23 cellular contexts compared by ENCODE assay signal in the genomic region with DNA sequence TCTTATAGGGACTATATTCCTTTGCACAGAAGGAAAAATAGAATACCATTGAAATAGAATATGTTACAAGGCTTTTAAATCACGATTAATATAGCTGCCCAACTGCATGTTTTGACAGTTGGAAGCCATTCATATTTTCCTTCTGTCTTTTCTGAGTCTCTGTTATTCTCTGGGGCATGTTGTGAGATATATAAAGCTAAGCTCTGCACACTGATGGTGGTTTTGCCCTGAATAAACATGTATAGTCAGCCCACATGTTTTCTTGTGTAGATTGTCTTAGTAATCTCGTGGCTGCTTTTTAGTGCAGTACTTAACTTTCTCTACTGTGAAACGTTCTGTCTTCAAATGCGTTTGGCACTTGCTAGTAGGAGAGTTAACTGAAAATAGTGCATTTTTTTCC.
A peak's percentile ranks its signal among the peaks of the same experiment; 100 is the strongest.
DNase-seq lines count a peak whose midpoint lies in the region; FAIRE-seq and TF ChIP-seq lines count a peak whose summit lies in the region.
"Had no signal": no experiment of that assay in that cellular context is flagged by ENCODE, and none has a peak within 500 bp of the region (broad histone marks: within the 10 kb centered on the region; RNA-seq: fewer than 3 reads in every experiment).

No MANE protein-coding gene starts in this region.

- H2AFZ ChIP-seq in astrocyte (ENCODE audit: low read depth, low read length), result no peak overlapping the region

- no peaks in the 10 kb centered on the region for H3K79me2 ChIP-seq in astrocyte (ENCODE audit: insufficient read depth, low read length)

- H3K36me3 ChIP-seq in astrocyte (ENCODE audit: insufficient read depth, low read length), result no peaks in the 10 kb centered on the region
- H3K36me3 ChIP-seq: MG63, SJCRH30 had no signal

- peaks cover 2% of the 10 kb centered on the region for H3K4me1 Mint-ChIP-seq in astrocyte (ENCODE audit: low read depth, unreplicated experiment)
- H3K4me1 Mint-ChIP-seq: B cell had no signal

- no peak overlapping the region for H3K4me3 ChIP-seq in astrocyte (ENCODE audit: insufficient read depth, low read depth, low read length)
- H3K4me3 ChIP-seq: GM12878, MG63, SJCRH30 had no signal

- no peak overlapping the region for H3K4me2 ChIP-seq in astrocyte (ENCODE audit: low read length)

- H3K4me3 Mint-ChIP-seq in astrocyte (ENCODE audit: unreplicated experiment), result no peak overlapping the region
- H3K4me3 Mint-ChIP-seq: B cell; CD4-positive, alpha-beta T cell had no signal

- H3K36me3 Mint-ChIP-seq in astrocyte (ENCODE audit: low read depth, unreplicated experiment), result no peaks in the 10 kb centered on the region

- no peak overlapping the region for H3K27ac Mint-ChIP-seq in astrocyte (ENCODE audit: unreplicated experiment)
- H3K27ac Mint-ChIP-seq: B cell; CD4-positive, alpha-beta T cell had no signal

- no peaks in the 10 kb centered on the region for H3K4me1 ChIP-seq in astrocyte (ENCODE audit: insufficient read depth, low read length)
- H3K4me1 ChIP-seq: Caco-2, SJCRH30 had no signal

- H3K27me3 Mint-ChIP-seq in astrocyte (ENCODE audit: low read depth, unreplicated experiment), result no peaks in the 10 kb centered on the region
- H3K27me3 Mint-ChIP-seq: CD4-positive, alpha-beta T cell had no signal

- no peak for TF ChIP-seq CTCF in astrocyte (IDR thresholded peaks at IDR 0.05; ENCODE audit: insufficient read depth, low read depth, low read length)

- peak; percentile 8 for DNase-seq in ELR (ENCODE audit: low read depth)
- DNase-seq in astrocyte (ENCODE audit: low read depth), result peak; percentile 3
- DNase-seq in inferior parietal cortex (ENCODE audit: extremely low spot score), result peak; percentile 6
- DNase-seq in stromal cell of bone marrow (ENCODE audit: low read depth), result peak; percentile 20
- no peak for DNase-seq in middle frontal gyrus (ENCODE audit: extremely low spot score, low spot score)
- DNase-seq in CD1c-positive myeloid dendritic cell (ENCODE audit: extremely low spot score), result no peak
- DNase-seq in NCI-H187 (lab: John Stamatoyannopoulos, UW), result no peak
- DNase-seq: Caco-2; CD4-positive, alpha-beta T cell; DMS 273 treated with DMSO at 0.1 percent for 48 hours; DMS79 treated with DMSO at 0.1 percent for 48 hours; H7; MG63; NCI-H1417 treated with DMSO at 0.1 percent for 48 hours; NCI-H2029; NCI-H226; NCI-H524; NCI-H82; SJCRH30 had no signal

- no peak for FAIRE-seq in astrocyte (lab: Jason Lieb, UNC)
- FAIRE-seq: A204.1, GM12878, RCC 7860 had no signal

- H3K27ac ChIP-seq in astrocyte (ENCODE audit: low read depth, low read length), result no peak overlapping the region
- H3K27ac ChIP-seq: SJCRH30 had no signal

- H3K27me3 ChIP-seq in astrocyte (ENCODE audit: insufficient read depth, low read length), result no peaks in the 10 kb centered on the region
- H3K27me3 ChIP-seq: MG63, SJCRH30 had no signal

- no peaks in the 10 kb centered on the region for H4K20me1 ChIP-seq in astrocyte (ENCODE audit: insufficient read depth, low read length)

- peaks cover 3% of the 10 kb centered on the region for H3K9me3 Mint-ChIP-seq in astrocyte (ENCODE audit: unreplicated experiment)

- H3K9ac ChIP-seq in astrocyte (ENCODE audit: low read length), result no peak overlapping the region

- no peaks in the 10 kb centered on the region for H3K9me3 ChIP-seq in astrocyte (ENCODE audit: insufficient read depth, low read depth, low read length)
- H3K9me3 ChIP-seq: MG63, SJCRH30 had no signal

Comparison
In these comparisons a context has a peak if more than half of its experiments do, and no peak if none do; other contexts are left out.
1. DNase-seq: peak in ELR (single experiment), astrocyte (single experiment), inferior parietal cortex (single experiment) and stromal cell of bone marrow (single experiment); none in middle frontal gyrus (single experiment), CD1c-positive myeloid dendritic cell (single experiment) and NCI-H187 (0 of 2).